Comparison of ENCODE assay signal across 8 cellular contexts in genomic region chr16:30637952-30638351, GRCh38. TPM values are rescaled to one million over a fixed set of nuclear protein-coding genes. Genes with fewer than 3 reads are reported as not detected.
DNase-seq lines count a peak whose midpoint lies in the region; ATAC-seq, FAIRE-seq and TF ChIP-seq lines count a peak whose summit lies in the region.

No MANE protein-coding gene starts in this region.

- FAIRE-seq in astrocyte (lab: Jason Lieb, UNC) = no peak

- CTCF ChIA-PET in activated naive CD4-positive, alpha-beta T cell treated with anti-CD3 and anti-CD28 coated beads, Interleukin-2, amount 10 ng/mL, durations not matched to agents 7 days and 5 days (lab: Charles Lee) = interaction anchor here (0.9 to 1.8 kb wide), 8 partner anchors 9 to 586 kb away, joined by 3 to 7 read pairs (median 4); partner anchors contain the start of genes FBRS and PRR14

- no peak overlapping the region for H3K27ac Mint-ChIP-seq in activated naive CD4-positive, alpha-beta T cell treated with anti-CD3 and anti-CD28 coated beads, Interleukin-2, amount 10 ng/mL, durations not matched to agents 7 days and 5 days
- no peak overlapping the region for H3K27ac Mint-ChIP-seq in astrocyte (ENCODE audit: unreplicated experiment)
- H3K27ac Mint-ChIP-seq in neural progenitor cell = no peak overlapping the region

- H3K4me3 ChIP-seq in astrocyte (ENCODE audit: insufficient read depth, low read depth, low read length) = no peak overlapping the region
- H3K4me3 ChIP-seq in neural progenitor cell = no peak overlapping the region

- peaks cover 21% of the 10 kb centered on the region for H3K4me1 Mint-ChIP-seq in activated naive CD4-positive, alpha-beta T cell treated with anti-CD3 and anti-CD28 coated beads, Interleukin-2, amount 10 ng/mL, durations not matched to agents 7 days and 5 days
- H3K4me1 Mint-ChIP-seq in astrocyte (ENCODE audit: low read depth, unreplicated experiment) (peaks cover 3% of the 10 kb centered on the region), neural progenitor cell (peaks cover 19% of the 10 kb centered on the region)

- H3K4me3 Mint-ChIP-seq in activated naive CD4-positive, alpha-beta T cell treated with anti-CD3 and anti-CD28 coated beads, Interleukin-2, amount 10 ng/mL, durations not matched to agents 7 days and 5 days = no peak overlapping the region
- H3K4me3 Mint-ChIP-seq in astrocyte (ENCODE audit: unreplicated experiment) = no peak overlapping the region
- H3K4me3 Mint-ChIP-seq in neural progenitor cell = peak overlapping the region; percentile 29

- peaks cover 4% of the 10 kb centered on the region for H3K27me3 Mint-ChIP-seq in activated naive CD4-positive, alpha-beta T cell treated with anti-CD3 and anti-CD28 coated beads, Interleukin-2, amount 10 ng/mL, durations not matched to agents 7 days and 5 days
- peaks cover 6% of the 10 kb centered on the region for H3K27me3 Mint-ChIP-seq in astrocyte (ENCODE audit: low read depth, unreplicated experiment)
- H3K27me3 Mint-ChIP-seq in neural progenitor cell (ENCODE audit: insufficient read depth, low read depth) = peaks cover 16% of the 10 kb centered on the region

- no peaks in the 10 kb centered on the region for H4K20me1 ChIP-seq in astrocyte (ENCODE audit: insufficient read depth, low read length)
- H4K20me1 ChIP-seq in neural progenitor cell (ENCODE audit: low read depth) = no peaks in the 10 kb centered on the region

- H3K9ac ChIP-seq in astrocyte (ENCODE audit: low read length) (no peak overlapping the region), neural progenitor cell (no peak overlapping the region)

- H3K4me2 ChIP-seq in astrocyte (ENCODE audit: low read length) = no peak overlapping the region
- no peak overlapping the region for H3K4me2 ChIP-seq in neural progenitor cell

- H3K9me3 ChIP-seq in astrocyte (ENCODE audit: insufficient read depth, low read depth, low read length) (no peaks in the 10 kb centered on the region), neural progenitor cell (ENCODE audit: low read depth) (no peaks in the 10 kb centered on the region)

- H3K9me3 Mint-ChIP-seq in activated naive CD4-positive, alpha-beta T cell treated with anti-CD3 and anti-CD28 coated beads, Interleukin-2, amount 10 ng/mL, durations not matched to agents 7 days and 5 days = no peaks in the 10 kb centered on the region
- H3K9me3 Mint-ChIP-seq in astrocyte (ENCODE audit: unreplicated experiment) (no peaks in the 10 kb centered on the region), neural progenitor cell (no peaks in the 10 kb centered on the region)

- peaks cover 11% of the 10 kb centered on the region for H3K79me2 ChIP-seq in astrocyte (ENCODE audit: insufficient read depth, low read length)
- peaks cover 19% of the 10 kb centered on the region for H3K79me2 ChIP-seq in neural progenitor cell (ENCODE audit: low read depth)

- H3F3A ChIP-seq in neural progenitor cell (ENCODE audit: low read depth) = peaks cover 18% of the 10 kb centered on the region

- H2AFZ ChIP-seq in astrocyte (ENCODE audit: low read depth, low read length) (no peak overlapping the region), neural progenitor cell (replicated peaks) (no peak overlapping the region)

- H3K27ac ChIP-seq in astrocyte (ENCODE audit: low read depth, low read length) (no peak overlapping the region), neural progenitor cell (no peak overlapping the region)

- H3K4me1 ChIP-seq in astrocyte (ENCODE audit: insufficient read depth, low read length) (peaks cover 3% of the 10 kb centered on the region), neural progenitor cell (peaks cover 3% of the 10 kb centered on the region)

- DNase-seq in activated naive CD4-positive, alpha-beta T cell treated with anti-CD3 and anti-CD28 coated beads, Interleukin-2, amount 10 ng/mL, durations not matched to agents 7 days and 5 days = peak; percentile 52
- DNase-seq in activated naive CD4-positive, alpha-beta T cell treated with Interleukin-2 at 50 U/mL for 16 hours = no peak
- DNase-seq in NCI-H2107 treated with DMSO at 0.1 percent for 48 hours (lab: John Stamatoyannopoulos, UW; ENCODE audit: unreplicated experiment) (peak; percentile 57), astrocyte (ENCODE audit: low read depth) (no peak), neural progenitor cell (ENCODE audit: low spot score) (peak; percentile 47), medulla oblongata (ENCODE audit: extremely low spot score) (no peak)

- no peaks in the 10 kb centered on the region for H3K36me3 ChIP-seq in astrocyte (ENCODE audit: insufficient read depth, low read length)
- H3K36me3 ChIP-seq in neural progenitor cell = no peaks in the 10 kb centered on the region

- ATAC-seq in GM21576 (IDR thresholded peaks at IDR 0.05; ENCODE audit: unreplicated experiment) (no peak), GM21423 (IDR thresholded peaks at IDR 0.05; ENCODE audit: unreplicated experiment) (no peak)

- TF ChIP-seq CTCF in astrocyte (IDR thresholded peaks at IDR 0.05; ENCODE audit: insufficient read depth, low read depth, low read length) (peak; percentile 58), neural progenitor cell (IDR thresholded peaks at IDR 0.05) (peak; percentile 55)

- H3K27me3 ChIP-seq in astrocyte (ENCODE audit: insufficient read depth, low read length) = no peaks in the 10 kb centered on the region
- peaks cover 14% of the 10 kb centered on the region for H3K27me3 ChIP-seq in neural progenitor cell

- no peaks in the 10 kb centered on the region for H3K36me3 Mint-ChIP-seq in activated naive CD4-positive, alpha-beta T cell treated with anti-CD3 and anti-CD28 coated beads, Interleukin-2, amount 10 ng/mL, durations not matched to agents 7 days and 5 days
- H3K36me3 Mint-ChIP-seq in astrocyte (ENCODE audit: low read depth, unreplicated experiment) = no peaks in the 10 kb centered on the region
- H3K36me3 Mint-ChIP-seq in neural progenitor cell = no peaks in the 10 kb centered on the region

RNA-seq across cellular contexts. Expression of gene PRR14, which starts 12.8 kb away (rescaled TPM):
- total RNA-seq in astrocyte = 27.3 and 32.1 TPM in 2 replicates
- 3.5 and 14.6 TPM in 2 replicates for total RNA-seq in neural progenitor cell (ENCODE audit: low replicate concordance)

RNA-seq across cellular contexts. Expression of gene FBRS, which starts 20.3 kb away (rescaled TPM):
- total RNA-seq in astrocyte = 69.3 and 75.0 TPM in 2 replicates
- 3.6 and 20.5 TPM in 2 replicates for total RNA-seq in neural progenitor cell (ENCODE audit: low replicate concordance)

RNA-seq across cellular contexts. Expression of gene ZNF689, which starts 27.8 kb away (rescaled TPM):
- total RNA-seq in astrocyte (7.5 and 7.9 TPM in 2 replicates), neural progenitor cell (ENCODE audit: low replicate concordance) (9.2 and 15.3 TPM in 2 replicates)

RNA-seq across cellular contexts. Expression of gene ZNF785, which starts 52.5 kb away (rescaled TPM):
- total RNA-seq in astrocyte (9.3 and 9.7 TPM in 2 replicates), neural progenitor cell (ENCODE audit: low replicate concordance) (17.8 and 19.5 TPM in 2 replicates)

Comparison
In these comparisons a context has a peak if more than half of its experiments do, and no peak if none do; other contexts are left out.
1. DNase-seq: peak in activated naive CD4-positive, alpha-beta T cell treated with anti-CD3 and anti-CD28 coated beads, Interleukin-2, amount 10 ng/mL, durations not matched to agents 7 days and 5 days (single experiment), NCI-H2107 treated with DMSO at 0.1 percent for 48 hours (single experiment) and neural progenitor cell (single experiment); none in activated naive CD4-positive, alpha-beta T cell treated with Interleukin-2 at 50 U/mL for 16 hours (single experiment), astrocyte (single experiment) and medulla oblongata (single experiment).